Comparison of ENCODE assay signal across 10 cellular contexts in genomic region chr19:42876596-42876995, GRCh38. TPM values are rescaled to one million over a fixed set of nuclear protein-coding genes. Genes with fewer than 3 reads are reported as not detected.
"Had no signal": no experiment of that assay in that cellular context is flagged by ENCODE, and none has a peak within 500 bp of the region (broad histone marks: within the 10 kb centered on the region; RNA-seq: fewer than 3 reads in every experiment).

No MANE protein-coding gene starts in this region.

RNA-seq across cellular contexts. Expression of gene PSG1, which starts 2.9 kb away (rescaled TPM):
- total RNA-seq: chondrocyte, frontal cortex, heart left ventricle, lung, skeletal muscle tissue had no signal
- polyA plus RNA-seq: esophagus; heart left ventricle; immature natural killer cell; lung; naive thymus-derived CD4-positive, alpha-beta T cell had no signal

RNA-seq across cellular contexts. Expression of gene PSG6, which starts 41.1 kb away (rescaled TPM):
- total RNA-seq: chondrocyte; dermis microvascular lymphatic vessel endothelial cell; frontal cortex; heart left ventricle; lung; naive thymus-derived CD4-positive, alpha-beta T cell; skeletal muscle tissue; thyroid gland had no signal
- polyA plus RNA-seq: esophagus; heart left ventricle; immature natural killer cell; lung; naive thymus-derived CD4-positive, alpha-beta T cell had no signal
